In the genomic region with DNA sequence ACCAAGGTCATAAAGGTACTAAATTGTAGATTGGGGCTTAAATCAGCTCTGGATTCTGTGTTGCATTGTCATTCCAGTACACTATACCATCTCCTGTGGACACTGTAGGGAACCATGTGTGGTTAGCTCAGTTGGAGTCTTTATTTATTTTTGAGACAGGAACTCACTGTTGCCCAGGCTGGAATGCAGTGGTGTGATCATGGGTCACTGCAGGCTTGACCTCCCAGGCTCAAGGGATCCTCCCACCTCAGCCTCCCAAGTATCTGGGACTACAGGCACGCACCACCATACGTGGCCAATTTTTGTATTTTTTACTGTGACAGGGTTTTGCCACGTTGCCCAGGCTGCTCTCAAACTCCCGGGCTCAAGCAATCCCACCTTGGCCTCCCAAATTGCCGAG, we compare ENCODE assay signal across 17 cellular contexts. TPM values are rescaled to one million over a fixed set of nuclear protein-coding genes. Genes with fewer than 3 reads are reported as not detected.
DNase-seq lines count a peak whose midpoint lies in the region; ATAC-seq and TF ChIP-seq lines count a peak whose summit lies in the region.
"Had no signal": no experiment of that assay in that cellular context is flagged by ENCODE, and none has a peak within 500 bp of the region (broad histone marks: within the 10 kb centered on the region; RNA-seq: fewer than 3 reads in every experiment).

No MANE protein-coding gene starts in this region.

- H3K36me3 Mint-ChIP-seq in HFFc6 (ENCODE audit: low read depth) = peaks cover 12% of the 10 kb centered on the region

- intact Hi-C loops in mucosa of descending colon (cut with DNase I, micrococcal nuclease) = no loop called here

- no peaks in the 10 kb centered on the region for H3K9me3 ChIP-seq in mucosa of descending colon

- no peak overlapping the region; the same call in 1 of the 2 replicates for H3K27ac ChIP-seq in RWPE1
- H3K27ac ChIP-seq: 22Rv1, dorsolateral prefrontal cortex had no signal

- CTCF ChIA-PET in RWPE1 (lab: Yijun Ruan, JAX) = no interaction called here

- TF ChIP-seq CTCF in HFFc6 (IDR thresholded peaks at IDR 0.05) (no peak), mucosa of descending colon (IDR thresholded peaks at IDR 0.05) (no peak), RWPE1 (conservative IDR thresholded peaks at IDR 0.05; ENCODE audit: low read depth) (no peak)

- H3K27ac Mint-ChIP-seq in HFFc6 = peak overlapping the region; percentile 24; the same call in 1 of the 2 replicates

- POLR2A ChIA-PET in RWPE1 (lab: Yijun Ruan, JAX; ENCODE audit: low non-redundant PET) = no interaction called here

- peak; percentile 25 for ATAC-seq in mucosa of descending colon

- H3K27me3 Mint-ChIP-seq in HFFc6 (ENCODE audit: insufficient read depth) = no peaks in the 10 kb centered on the region

- H3K36me3 ChIP-seq in mucosa of descending colon (ENCODE audit: low read depth) = no peaks in the 10 kb centered on the region

- no peaks in the 10 kb centered on the region for H3K9me3 Mint-ChIP-seq in HFFc6

- H3K4me3 ChIP-seq in mucosa of descending colon = no peak overlapping the region
- H3K4me3 ChIP-seq: dorsolateral prefrontal cortex had no signal

- peaks cover 41% of the 10 kb centered on the region for H3K4me1 ChIP-seq in mucosa of descending colon (ENCODE audit: low read depth)

- H3K4me1 Mint-ChIP-seq in HFFc6 (ENCODE audit: low read depth) = peaks cover 51% of the 10 kb centered on the region

- no peak overlapping the region for H3K4me3 Mint-ChIP-seq in HFFc6

- DNase-seq in DMS53 (lab: John Stamatoyannopoulos, UW) (peak; percentile 2), DMS53 treated with DMSO at 0.1 percent for 48 hours (lab: John Stamatoyannopoulos, UW; ENCODE audit: unreplicated experiment) (no peak), HFFc6 (no peak), amniotic epithelial cell (ENCODE audit: low read depth) (peak; percentile 20), mucosa of descending colon (no peak), RWPE1 (ENCODE audit: low spot score) (no peak), NCI-H748 (lab: John Stamatoyannopoulos, UW; ENCODE audit: unreplicated experiment) (no peak), activated gamma-delta T cell (lab: John Stamatoyannopoulos, UW) (no peak)
- DNase-seq: activated CD4-positive, alpha-beta T cell treated with anti-CD3 and anti-CD28 coated beads for 4 hours; aorta; Calu3; dorsolateral prefrontal cortex; mesendoderm; NCI-H1105 treated with DMSO at 0.1 percent for 48 hours; NCI-H446; small intestine had no signal

RNA-seq across cellular contexts. Expression of gene PAPOLA, which starts 6.7 kb away (rescaled TPM):
- total RNA-seq in HFFc6 (2021; fragmentation: NEBNext Ultra II Directional; extraction: Animal tissue kit (Norgen Biotek cat#: 25700)) = 100 to 1,000 TPM; 115 to 148 (median 130) TPM
- total RNA-seq in mucosa of descending colon = 100 to 1,000 TPM; 146 to 214 (median 212) TPM

Comparison
In these comparisons a context has a peak if more than half of its experiments do, and no peak if none do; other contexts are left out.
1. DNase-seq: peak in DMS53 (single experiment) and amniotic epithelial cell (single experiment); none in DMS53 treated with DMSO at 0.1 percent for 48 hours (single experiment), HFFc6 (single experiment), mucosa of descending colon (0 of 3), RWPE1 (single experiment), NCI-H748 (single experiment) and activated gamma-delta T cell (single experiment).